ENCODE assay signal across 8 cellular contexts in the genomic region with DNA sequence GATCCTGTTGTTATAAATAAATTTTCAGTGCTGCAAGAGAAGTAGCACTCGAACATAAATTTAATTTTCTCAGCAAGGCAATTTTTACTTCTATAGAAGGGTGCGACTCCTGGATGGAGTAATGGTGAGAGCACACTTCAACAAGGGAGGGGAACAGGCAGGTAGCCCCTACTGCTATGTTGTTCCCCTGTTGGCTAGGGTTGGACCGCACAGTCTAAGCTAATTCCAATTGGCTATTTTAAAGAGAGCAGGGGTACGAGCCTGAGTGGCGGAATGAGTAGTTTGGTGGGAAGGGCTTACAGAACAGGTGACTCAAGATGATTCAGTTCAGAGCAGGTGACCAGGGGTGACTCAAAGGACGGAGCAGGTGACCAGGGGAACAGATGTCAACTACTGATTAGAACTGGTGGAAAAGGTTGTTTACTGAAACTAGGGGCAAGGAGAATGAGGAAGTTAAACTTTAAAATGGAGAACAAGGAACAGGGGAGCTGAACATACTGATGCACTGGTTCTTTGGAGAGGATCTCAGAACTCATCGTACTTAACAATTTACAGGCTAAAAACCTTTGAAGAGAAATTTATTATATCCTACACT.
DNase-seq lines count a peak whose midpoint lies in the region; ATAC-seq and TF ChIP-seq lines count a peak whose summit lies in the region.
"Not testable (repeated sequence)": the region's sequence is repeated elsewhere in the genome, so short reads cannot be mapped to it uniquely, and the experiment has no call there.

No MANE protein-coding gene starts in this region.

- not testable (repeated sequence) for H3K36me3 ChIP-seq in HCT116 (ENCODE audit: control insufficient read depth in 1 of 2, insufficient read depth in 2 of 2, low read length in 2 of 2); endocrine pancreas (ENCODE audit: control insufficient read depth, insufficient read depth, low read length); mucosa of descending colon (ENCODE audit: low read depth)

- H3K4me3 ChIP-seq in HCT116 (replicated peaks in 1 of 2; ENCODE audit: low read depth in 1 of 2, low read length in 2 of 2); mucosa of descending colon: not testable (repeated sequence)
- H3K4me3 ChIP-seq in endocrine pancreas (ENCODE audit: control insufficient read depth, insufficient read depth, low read length) = peak overlapping the region; percentile 78

- peaks cover 78% of the 10 kb centered on the region for H3K36me3 Mint-ChIP-seq in activated T-cell treated with anti-CD3 and anti-CD28 coated beads, Interleukin-2, amount 50 U/mL, for 24 hours (ENCODE audit: low read depth)
- H3K36me3 Mint-ChIP-seq in type B pancreatic cell = peaks cover 12% of the 10 kb centered on the region

- H3K27ac ChIP-seq in HCT116 (ENCODE audit: low read depth, low read length) = not testable (repeated sequence)

- TF ChIP-seq POLR2A in HCT116 (IDR thresholded peaks at IDR 0.05; ENCODE audit: borderline replicate concordance, extremely low read depth, insufficient read depth, insufficient read length) = not testable (repeated sequence)

- not testable (repeated sequence) for H2AFZ ChIP-seq in HCT116 (ENCODE audit: low read depth, low read length, poor library complexity, severe bottlenecking)

- peaks cover 18% of the 10 kb centered on the region for H3K9me3 Mint-ChIP-seq in activated T-cell treated with anti-CD3 and anti-CD28 coated beads, Interleukin-2, amount 50 U/mL, for 24 hours
- H3K9me3 Mint-ChIP-seq in type B pancreatic cell = not testable (repeated sequence)

- not testable (repeated sequence) for H3K27me3 ChIP-seq in HCT116 (ENCODE audit: insufficient read depth, low read length); endocrine pancreas (ENCODE audit: control insufficient read depth, insufficient read depth, low read length)

- CTCF ChIA-PET in HCT116 (lab: Charles Lee) = not testable (repeated sequence)

- not testable (repeated sequence) for H3K9ac ChIP-seq in HCT116 (ENCODE audit: low read length); endocrine pancreas (ENCODE audit: control insufficient read depth, insufficient read depth, low read length)

- POLR2A ChIA-PET in HCT116 (lab: Charles Lee) = not testable (repeated sequence)

- H3K9me3 ChIP-seq in HCT116 (ENCODE audit: control insufficient read depth in 1 of 2, insufficient read depth in 1 of 2, low read depth in 1 of 2, low read length in 2 of 2); endocrine pancreas (ENCODE audit: control insufficient read depth, low read length); mucosa of descending colon: not testable (repeated sequence)

- ATAC-seq in HCT116 = not testable (repeated sequence)
- peak; percentile 12 for ATAC-seq in mucosa of descending colon

- not testable (repeated sequence) for H3K4me1 Mint-ChIP-seq in activated T-cell treated with anti-CD3 and anti-CD28 coated beads, Interleukin-2, amount 50 U/mL, for 24 hours (ENCODE audit: low read depth); type B pancreatic cell (ENCODE audit: unreplicated experiment)

- not testable (repeated sequence) for H3K4me2 ChIP-seq in HCT116 (ENCODE audit: low read length)

- intact Hi-C loops in HCT116 (cut with micrococcal nuclease); mucosa of descending colon (cut with DNase I, micrococcal nuclease): not testable (repeated sequence)

- in situ Hi-C loops in Caki2 (cut with HindIII; ENCODE audit: low pct_unique_long_range_greater_than_20kb, low sequenced_read_pairs) = not testable (repeated sequence)

- BruUV-seq in HCT116 (replicated peaks; lab: Mats Ljungman, UMichigan) = not testable (repeated sequence)

- not testable (repeated sequence) for H3K4me1 ChIP-seq in HCT116 (ENCODE audit: control insufficient read depth in 1 of 2, insufficient read depth in 2 of 2, low read length in 2 of 2); mucosa of descending colon (ENCODE audit: low read depth)
- peaks cover 23% of the 10 kb centered on the region for H3K4me1 ChIP-seq in endocrine pancreas (ENCODE audit: control insufficient read depth, insufficient read depth, low read length)

- not testable (repeated sequence) for TF ChIP-seq RAD21 in HCT116 (IDR thresholded peaks at IDR 0.05; ENCODE audit: low read depth)

- RAD21 ChIA-PET in HCT116 (lab: Charles Lee; ENCODE audit: low non-redundant PET in 1 of 2, low total read pairs in 2 of 2, uncharacterized antibody in 2 of 2, unreplicated experiment in 2 of 2) = not testable (repeated sequence)

- H3K4me3 Mint-ChIP-seq in activated T-cell treated with anti-CD3 and anti-CD28 coated beads, Interleukin-2, amount 50 U/mL, for 24 hours; type B pancreatic cell: not testable (repeated sequence)

- not testable (repeated sequence) for H3K9me2 ChIP-seq in HCT116 (ENCODE audit: insufficient read depth)

- peak overlapping the region; percentile 12 for H3K27ac Mint-ChIP-seq in activated T-cell treated with anti-CD3 and anti-CD28 coated beads, Interleukin-2, amount 50 U/mL, for 24 hours
- H3K27ac Mint-ChIP-seq in type B pancreatic cell = peak overlapping the region; percentile 44

- peaks cover 68% of the 10 kb centered on the region for H3K79me2 ChIP-seq in HCT116 (ENCODE audit: insufficient read depth, low read length)

- not testable (repeated sequence) for H4K20me1 ChIP-seq in HCT116 (ENCODE audit: insufficient read depth)

- peak; percentile 48 for DNase-seq in Caki2 (ENCODE audit: low read depth)
- DNase-seq in HCT116 (ENCODE audit: low read depth, low spot score); activated T-cell treated with anti-CD3 and anti-CD28 coated beads, Interleukin-2, amount 50 U/mL, for 24 hours; mucosa of descending colon; type B pancreatic cell (ENCODE audit: extremely low spot score, unreplicated experiment): not testable (repeated sequence)
- peak; percentile 80 for DNase-seq in MV-4-11 (lab: John Stamatoyannopoulos, UW)
- DNase-seq in OCI-M2 (lab: John Stamatoyannopoulos, UW; ENCODE audit: unreplicated experiment) = peak; percentile 64

- H3K27me3 Mint-ChIP-seq in activated T-cell treated with anti-CD3 and anti-CD28 coated beads, Interleukin-2, amount 50 U/mL, for 24 hours; type B pancreatic cell: not testable (repeated sequence)

- TF ChIP-seq CTCF in HCT116 (IDR thresholded peaks at IDR 0.05 in 2 of 3, conservative IDR thresholded peaks at IDR 0.05 in 1 of 3; ENCODE audit: borderline replicate concordance in 1 of 3, insufficient read depth in 1 of 3, low read depth in 2 of 3, low read length in 2 of 3); mucosa of descending colon (IDR thresholded peaks at IDR 0.05); type B pancreatic cell (conservative IDR thresholded peaks at IDR 0.05): not testable (repeated sequence)

TF ChIP-seq in HCT116, 20 proteins besides CTCF, POLR2A, EP300 and RAD21:
- TF ChIP-seq CBX3 (IDR thresholded peaks at IDR 0.05; ENCODE audit: low read depth) = peak; percentile 65; the same call in 1 of the 2 replicates
